1 cellular context compared by ENCODE assay signal in genomic region chr2:27093430-27094352, GRCh38.
TF ChIP-seq lines count a peak whose summit lies in the region.

No MANE protein-coding gene starts in this region.

TF ChIP-seq in HepG2, 621 proteins besides CTCF, POLR2A, EP300 and RAD21 (continued from another document and continues in another):
- peak; percentile 63 for TF ChIP-seq ATF2 (CRISPR knock-in tag; IDR thresholded peaks at IDR 0.05)
- TF ChIP-seq TCF7L2 (IDR thresholded peaks at IDR 0.05; ENCODE audit: low read depth, low read length) = no peak
- no peak for TF ChIP-seq ZNF737 (CRISPR knock-in tag; IDR thresholded peaks at IDR 0.05; ENCODE audit: borderline replicate concordance)
- TF ChIP-seq ATM (IDR thresholded peaks at IDR 0.05; ENCODE audit: borderline replicate concordance) = no peak
- TF ChIP-seq ZNF264 (CRISPR knock-in tag; IDR thresholded peaks at IDR 0.05) = peak; percentile 86
- TF ChIP-seq ZNF101 (CRISPR knock-in tag; IDR thresholded peaks at IDR 0.05; ENCODE audit: borderline replicate concordance, low read depth) = no peak
- peak; percentile 30; the same call in 1 of the 2 replicates for TF ChIP-seq ZNF33B (CRISPR knock-in tag; IDR thresholded peaks at IDR 0.05)
- TF ChIP-seq MBNL3 (CRISPR knock-in tag; conservative IDR thresholded peaks at IDR 0.05) = no peak
- TF ChIP-seq ZFX (CRISPR knock-in tag; IDR thresholded peaks at IDR 0.05; ENCODE audit: low read depth) = peak; percentile 92
- peak; percentile 50; the same call in 1 of the 2 replicates for TF ChIP-seq MTA1 (CRISPR knock-in tag; IDR thresholded peaks at IDR 0.05; ENCODE audit: borderline replicate concordance)
- TF ChIP-seq ZNF619 (CRISPR knock-in tag; IDR thresholded peaks at IDR 0.05) = no peak; the same call in 1 of the 2 replicates
- TF ChIP-seq ZXDC (CRISPR knock-in tag; IDR thresholded peaks at IDR 0.05) = no peak
- no peak for TF ChIP-seq GRHL1 (CRISPR knock-in tag; conservative IDR thresholded peaks at IDR 0.05)
- TF ChIP-seq PRMT3 (CRISPR knock-in tag; IDR thresholded peaks at IDR 0.05; ENCODE audit: borderline replicate concordance, low read depth) = peak; percentile 3; the same call in 1 of the 2 replicates
- TF ChIP-seq PBX2 (CRISPR knock-in tag; IDR thresholded peaks at IDR 0.05) = no peak
- no peak for TF ChIP-seq DMTF1 (CRISPR knock-in tag; IDR thresholded peaks at IDR 0.05)
- TF ChIP-seq PCBP1 (IDR thresholded peaks at IDR 0.05; ENCODE audit: borderline replicate concordance, low read depth, low read length) = no peak
- peak; percentile 50; the same call in 1 of the 2 replicates for TF ChIP-seq TFDP2 (CRISPR knock-in tag; IDR thresholded peaks at IDR 0.05)
- 0 out of 2 replicates have a peak, but pooled peaks have one; percentile 18 for TF ChIP-seq ZNF501 (CRISPR knock-in tag; IDR thresholded peaks at IDR 0.05)
- no peak for TF ChIP-seq FIP1L1 (IDR thresholded peaks at IDR 0.05; ENCODE audit: borderline replicate concordance, insufficient read depth, low read depth, low read length)
- TF ChIP-seq ZFP82 (CRISPR knock-in tag; IDR thresholded peaks at IDR 0.05; ENCODE audit: borderline replicate concordance) = 0 out of 2 replicates have a peak, but pooled peaks have one; percentile 82
- TF ChIP-seq MZF1 (CRISPR knock-in tag; IDR thresholded peaks at IDR 0.05; ENCODE audit: borderline replicate concordance) = no peak
- no peak for TF ChIP-seq EZH2 (conservative IDR thresholded peaks at IDR 0.05; ENCODE audit: low read depth, low read length)
- TF ChIP-seq RBAK (CRISPR knock-in tag; IDR thresholded peaks at IDR 0.05) = no peak
- TF ChIP-seq GABPB1 (CRISPR knock-in tag; IDR thresholded peaks at IDR 0.05) = peak; percentile 40; the same call in 1 of the 2 replicates
- TF ChIP-seq GLI4 (CRISPR knock-in tag; IDR thresholded peaks at IDR 0.05; ENCODE audit: borderline replicate concordance) = peak; percentile 30; the same call in 1 of the 2 replicates
- no peak; the same call in 1 of the 2 replicates for TF ChIP-seq ZNF547 (CRISPR knock-in tag; IDR thresholded peaks at IDR 0.05)
- peak; percentile 63 for TF ChIP-seq MNT (IDR thresholded peaks at IDR 0.05)
- TF ChIP-seq ZBTB46 (CRISPR knock-in tag; IDR thresholded peaks at IDR 0.05; ENCODE audit: borderline replicate concordance) = peak; percentile 78; the same call in 1 of the 2 replicates
- peak; percentile 61; the same call in 1 of the 2 replicates for TF ChIP-seq FOXK1 (CRISPR knock-in tag; IDR thresholded peaks at IDR 0.05; ENCODE audit: borderline replicate concordance, low read depth)
- TF ChIP-seq ZSCAN25 (CRISPR knock-in tag; IDR thresholded peaks at IDR 0.05) = peak; percentile 88
- TF ChIP-seq ATF7 (IDR thresholded peaks at IDR 0.05) = no peak
- 0 out of 2 replicates have a peak, but pooled peaks have one; percentile 47 for TF ChIP-seq ATF7 (CRISPR knock-in tag; IDR thresholded peaks at IDR 0.05)
- no peak for TF ChIP-seq ZNF318 (CRISPR knock-in tag; IDR thresholded peaks at IDR 0.05)
